Comparison of ENCODE assay signal across 1 cellular context in the genomic region with DNA sequence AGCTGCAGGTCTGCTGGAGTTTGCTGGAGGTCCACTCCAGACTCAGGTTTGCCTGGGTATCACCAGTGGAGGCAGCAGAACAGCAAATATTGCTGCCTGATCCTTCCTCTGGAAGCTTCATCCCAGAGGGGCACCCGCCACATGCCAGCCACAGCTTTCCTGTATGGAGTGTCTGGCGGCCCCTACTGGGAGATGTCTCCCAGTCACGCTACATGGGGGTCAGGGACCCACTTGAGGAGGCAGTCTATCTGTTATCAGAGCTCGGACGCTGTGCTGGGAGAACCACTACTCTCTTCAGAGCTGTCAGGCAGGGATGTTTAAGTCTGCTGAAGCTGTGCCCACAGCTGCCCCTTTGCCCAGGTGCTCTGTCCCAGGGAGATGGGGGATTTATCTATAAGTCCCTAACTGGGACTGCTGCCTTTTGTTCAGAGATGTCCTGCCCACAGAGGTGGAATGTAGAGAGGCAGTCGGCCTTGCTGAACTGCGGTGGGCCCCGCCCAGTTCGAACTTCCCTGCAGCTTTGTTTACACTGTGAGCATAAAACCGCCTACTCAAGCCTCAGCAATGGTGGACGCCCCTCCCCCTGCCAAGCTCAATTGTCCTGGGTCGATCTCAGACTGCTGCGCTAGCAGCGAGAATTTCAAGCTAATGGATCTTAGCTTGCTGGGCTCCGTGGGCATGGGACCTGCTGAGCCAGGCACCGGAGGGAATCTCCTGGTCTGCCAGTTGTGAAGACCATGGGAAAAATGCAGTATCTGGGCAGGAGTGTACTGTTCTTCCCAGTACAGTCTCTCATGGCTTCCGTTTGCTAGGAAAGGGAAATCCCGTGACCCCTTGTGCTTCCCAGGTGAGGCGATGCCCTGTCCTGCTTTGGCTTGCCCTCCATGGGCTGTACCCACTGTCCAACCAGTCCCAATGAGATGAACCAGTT.
TF ChIP-seq lines count a peak whose summit lies in the region.

No MANE protein-coding gene starts in this region.

TF ChIP-seq in H1, 55 proteins besides CTCF, POLR2A, EP300 and RAD21:
- peak; percentile 84; the same call in 1 of the 2 replicates for TF ChIP-seq RBBP5 (IDR thresholded peaks at IDR 0.05; ENCODE audit: borderline replicate concordance, low read depth, low read length)
- peak; percentile 65 for TF ChIP-seq YY1 (IDR thresholded peaks at IDR 0.05; ENCODE audit: low read depth, low read length)
- peak; percentile 20; the same call in 1 of the 2 replicates for TF ChIP-seq E2F6 (IDR thresholded peaks at IDR 0.05)
